ENCODE assay signal across 8 cellular contexts in genomic region chr20:19889011-19889953, GRCh38.
DNase-seq lines count a peak whose midpoint lies in the region; ATAC-seq and TF ChIP-seq lines count a peak whose summit lies in the region.

No MANE protein-coding gene starts in this region.

- H3K9me3 ChIP-seq in endocrine pancreas (ENCODE audit: control insufficient read depth, low read length) (no peaks in the 10 kb centered on the region), uterus (no peaks in the 10 kb centered on the region)

- peak overlapping the region; percentile 33 for H3K4me3 ChIP-seq in endocrine pancreas (ENCODE audit: control insufficient read depth, insufficient read depth, low read length)
- peak overlapping the region; percentile 16 to 18 for H3K4me3 ChIP-seq in uterus

- intact Hi-C loops in uterus (cut with DNase I; ENCODE audit: low total_unique reads): no loop called here

- H3K36me3 ChIP-seq in endocrine pancreas (ENCODE audit: control insufficient read depth, insufficient read depth, low read length): no peaks in the 10 kb centered on the region
- H3K36me3 ChIP-seq in uterus: no peaks in the 10 kb centered on the region

- TF ChIP-seq POLR2A in uterus (IDR thresholded peaks at IDR 0.05): peak in 1 of 2 donors; percentile 19

- H3K4me1 ChIP-seq in endocrine pancreas (ENCODE audit: control insufficient read depth, insufficient read depth, low read length) (no peaks in the 10 kb centered on the region), uterus (peaks cover 0 to 5% of the 10 kb centered on the region in 2 donors)

- peak in 1 of 4 experiments; percentile 1 for TF ChIP-seq CTCF in uterus (IDR thresholded peaks at IDR 0.05)

- ATAC-seq in GM21619 (IDR thresholded peaks at IDR 0.05; ENCODE audit: unreplicated experiment) (no peak), HG03280 (IDR thresholded peaks at IDR 0.05; ENCODE audit: unreplicated experiment) (no peak)

- H3K27me3 ChIP-seq in endocrine pancreas (ENCODE audit: control insufficient read depth, insufficient read depth, low read length) (no peaks in the 10 kb centered on the region), uterus (no peaks in the 10 kb centered on the region)

- peak overlapping the region; percentile 82 to 89 for H3K27ac ChIP-seq in uterus

- DNase-seq in DMS 273 (lab: John Stamatoyannopoulos, UW; ENCODE audit: unreplicated experiment): peak; percentile 14
- no peak for DNase-seq in DMS 273 treated with DMSO at 0.1 percent for 48 hours (lab: John Stamatoyannopoulos, UW)
- DNase-seq in midbrain (lab: John Stamatoyannopoulos, UW): peak; percentile 59
- DNase-seq in uterus: peak; percentile 37 to 60
- no peak for DNase-seq in activated CD4-positive, alpha-beta T cell treated with anti-CD3 and anti-CD28 coated beads for 4 hours

- H3K9ac ChIP-seq in endocrine pancreas (ENCODE audit: control insufficient read depth, insufficient read depth, low read length): no peak overlapping the region

Comparison
In these comparisons a context has a peak if more than half of its experiments do, and no peak if none do; other contexts are left out.
1. DNase-seq: peak in DMS 273 (single experiment), midbrain (single experiment) and uterus (2 of 2); none in DMS 273 treated with DMSO at 0.1 percent for 48 hours (single experiment) and activated CD4-positive, alpha-beta T cell treated with anti-CD3 and anti-CD28 coated beads for 4 hours (0 of 2).